In the genomic region with DNA sequence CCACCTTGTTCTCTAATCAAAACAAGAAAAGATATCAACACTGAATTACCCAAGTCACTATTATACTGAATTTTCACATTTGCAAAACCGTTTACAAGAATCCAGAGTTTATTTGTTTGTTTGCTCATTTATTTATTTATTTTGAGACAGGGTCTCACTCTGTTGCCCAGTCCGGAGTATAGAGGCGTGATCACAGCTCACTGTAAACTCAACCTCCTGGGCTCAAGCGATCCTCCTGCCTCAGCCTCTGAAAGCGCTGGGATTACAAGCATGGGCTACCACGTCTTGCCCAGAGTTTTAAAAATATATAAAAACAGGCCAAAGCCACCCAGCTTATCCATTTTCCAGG, we compare ENCODE assay signal across 12 cellular contexts. TPM values are rescaled to one million over a fixed set of nuclear protein-coding genes. Genes with fewer than 3 reads are reported as not detected.
DNase-seq lines count a peak whose midpoint lies in the region; ATAC-seq and TF ChIP-seq lines count a peak whose summit lies in the region.
"Had no signal": no experiment of that assay in that cellular context is flagged by ENCODE, and none has a peak within 500 bp of the region (broad histone marks: within the 10 kb centered on the region; RNA-seq: fewer than 3 reads in every experiment).

No MANE protein-coding gene starts in this region.

- no peaks in the 10 kb centered on the region for H3K9me3 ChIP-seq in mammary epithelial cell (replicated peaks; ENCODE audit: insufficient read depth, low read length)
- H3K9me3 ChIP-seq in transverse colon = no peaks in the 10 kb centered on the region
- no peaks in the 10 kb centered on the region for H3K9me3 ChIP-seq in CD4-positive, alpha-beta T cell (ENCODE audit: control insufficient read depth, low read length)
- H3K9me3 ChIP-seq: A549 had no signal

- no peaks in the 10 kb centered on the region for H3K36me3 ChIP-seq in mammary epithelial cell (ENCODE audit: insufficient read depth, low read length)
- H3K36me3 ChIP-seq in transverse colon = no peaks in the 10 kb centered on the region

- TF ChIP-seq CTCF in mammary epithelial cell (conservative IDR thresholded peaks at IDR 0.05 in 1 of 2, IDR thresholded peaks at IDR 0.05 in 1 of 2; ENCODE audit: extremely low read depth in 1 of 2, insufficient read depth in 1 of 2, low read depth in 1 of 2, low read length in 2 of 2) (no peak), natural killer cell (IDR thresholded peaks at IDR 0.05) (no peak), transverse colon (IDR thresholded peaks at IDR 0.05) (no peak)
- TF ChIP-seq CTCF in CD4-positive, alpha-beta T cell (IDR thresholded peaks at IDR 0.05) = no peak

- no peak overlapping the region for H3K9ac ChIP-seq in mammary epithelial cell (ENCODE audit: insufficient read depth, low read length)

- no peak for DNase-seq in activated CD4-positive, alpha-beta T cell treated with anti-CD3 and anti-CD28 coated beads, Interleukin-2, amount 10 ng/mL, durations not matched to agents 7 days and 5 days
- DNase-seq in activated CD4-positive, alpha-beta T cell treated with anti-CD3 and anti-CD28 coated beads for 48 hours = no peak
- DNase-seq in mammary epithelial cell = no peak
- no peak for DNase-seq in natural killer cell
- no peak for DNase-seq in transverse colon
- DNase-seq in SHP77 (lab: John Stamatoyannopoulos, UW) = no peak
- DNase-seq in CD4-positive, alpha-beta T cell = no peak
- DNase-seq in activated gamma-delta T cell (lab: John Stamatoyannopoulos, UW) = no peak
- DNase-seq: NCI-H2107; stimulated activated CD4-positive, alpha-beta T cell treated with anti-CD3 and anti-CD28 coated beads, Interleukin-12 subunit alpha, Interleukin-12 subunit beta, amount 100 ng/mL, for 4 hours had no signal

- H3K4me1 Mint-ChIP-seq in activated CD4-positive, alpha-beta T cell treated with anti-CD3 and anti-CD28 coated beads, Interleukin-2, amount 10 ng/mL, durations not matched to agents 7 days and 5 days = peaks cover 34% of the 10 kb centered on the region
- peaks cover 41 to 42% of the 10 kb centered on the region in 2 donors for H3K4me1 Mint-ChIP-seq in natural killer cell
- H3K4me1 Mint-ChIP-seq in CD4-positive, alpha-beta T cell (ENCODE audit: low read depth) = peaks cover 39% of the 10 kb centered on the region

- TF ChIP-seq POLR2A in transverse colon (IDR thresholded peaks at IDR 0.05) = no peak

- H3K27me3 ChIP-seq in mammary epithelial cell (ENCODE audit: insufficient read depth, low read length) (no peaks in the 10 kb centered on the region), transverse colon (no peaks in the 10 kb centered on the region)
- no peaks in the 10 kb centered on the region for H3K27me3 ChIP-seq in CD4-positive, alpha-beta T cell (ENCODE audit: control insufficient read depth, insufficient read depth, low read length)

- no TSS peak for BruUV-seq in mammary epithelial cell (replicated peaks; lab: Mats Ljungman, UMichigan)

- no peaks in the 10 kb centered on the region for H4K20me1 ChIP-seq in mammary epithelial cell (ENCODE audit: insufficient read depth, low read length)

- TF ChIP-seq EP300 in transverse colon (IDR thresholded peaks at IDR 0.05; ENCODE audit: low read depth) = no peak

- dilution Hi-C loops in mammary epithelial cell (cut with HindIII; ENCODE audit: low sequenced_read_pairs) = no loop called here

- H3K4me2 ChIP-seq in mammary epithelial cell (ENCODE audit: insufficient read depth, low read depth, low read length) = peak overlapping the region; percentile 25

- H2AFZ ChIP-seq in mammary epithelial cell (ENCODE audit: low read depth, low read length) = peak overlapping the region; percentile 68

- H3K36me3 Mint-ChIP-seq in activated CD4-positive, alpha-beta T cell treated with anti-CD3 and anti-CD28 coated beads, Interleukin-2, amount 10 ng/mL, durations not matched to agents 7 days and 5 days (ENCODE audit: low read depth) = peaks cover 17% of the 10 kb centered on the region
- no peaks in the 10 kb centered on the region for H3K36me3 Mint-ChIP-seq in natural killer cell
- H3K36me3 Mint-ChIP-seq in CD4-positive, alpha-beta T cell (ENCODE audit: low read depth) = peaks cover 9% of the 10 kb centered on the region

- peaks cover 88% of the 10 kb centered on the region for H3K79me2 ChIP-seq in mammary epithelial cell (ENCODE audit: insufficient read depth, low read length)

- no peak overlapping the region for H3K4me3 Mint-ChIP-seq in activated CD4-positive, alpha-beta T cell treated with anti-CD3 and anti-CD28 coated beads, Interleukin-2, amount 10 ng/mL, durations not matched to agents 7 days and 5 days
- no peak overlapping the region for H3K4me3 Mint-ChIP-seq in natural killer cell
- no peak overlapping the region for H3K4me3 Mint-ChIP-seq in CD4-positive, alpha-beta T cell
- H3K4me3 Mint-ChIP-seq: memory B cell had no signal

- H3K27ac ChIP-seq in mammary epithelial cell (ENCODE audit: insufficient read depth, low read depth, low read length) (peak overlapping the region; percentile 42), transverse colon (peak overlapping the region; percentile 80 to 99 (median 94))
- H3K27ac ChIP-seq in CD4-positive, alpha-beta T cell (ENCODE audit: low read depth, low read length) = no peak overlapping the region

- POLR2A ChIA-PET in activated CD4-positive, alpha-beta T cell treated with anti-CD3 and anti-CD28 coated beads, Interleukin-2, amount 10 ng/mL, durations not matched to agents 7 days and 5 days (lab: Charles Lee) = no interaction called here
- POLR2A ChIA-PET in CD4-positive, alpha-beta T cell (lab: Charles Lee) = no interaction called here

- H3K27me3 Mint-ChIP-seq in activated CD4-positive, alpha-beta T cell treated with anti-CD3 and anti-CD28 coated beads, Interleukin-2, amount 10 ng/mL, durations not matched to agents 7 days and 5 days = no peaks in the 10 kb centered on the region
- no peaks in the 10 kb centered on the region for H3K27me3 Mint-ChIP-seq in natural killer cell (ENCODE audit: low read depth in 2 of 2)
- H3K27me3 Mint-ChIP-seq in CD4-positive, alpha-beta T cell = no peaks in the 10 kb centered on the region
- H3K27me3 Mint-ChIP-seq: memory B cell had no signal

- CTCF ChIA-PET in activated CD4-positive, alpha-beta T cell treated with anti-CD3 and anti-CD28 coated beads, Interleukin-2, amount 10 ng/mL, durations not matched to agents 7 days and 5 days (lab: Charles Lee) = interaction anchor here (3.4 kb wide), 1 partner anchor 9 kb away, joined by 17 read pairs; a partner anchor contains a TSS
- CTCF ChIA-PET in mammary epithelial cell (lab: Charles Lee; ENCODE audit: low non-redundant PET) = no interaction called here
- CTCF ChIA-PET in CD4-positive, alpha-beta T cell (lab: Charles Lee) = no interaction called here

- peak overlapping the region; percentile 22 for H3K27ac Mint-ChIP-seq in activated CD4-positive, alpha-beta T cell treated with anti-CD3 and anti-CD28 coated beads, Interleukin-2, amount 10 ng/mL, durations not matched to agents 7 days and 5 days
- H3K27ac Mint-ChIP-seq in natural killer cell = peak overlapping the region; percentile 7 to 51
- H3K27ac Mint-ChIP-seq in CD4-positive, alpha-beta T cell = no peak overlapping the region
- H3K27ac Mint-ChIP-seq: memory B cell had no signal

- no peak overlapping the region for H3K4me3 ChIP-seq in mammary epithelial cell (replicated peaks in 1 of 3; ENCODE audit: insufficient read depth in 1 of 3, low read depth in 2 of 3, low read length in 3 of 3)
- H3K4me3 ChIP-seq in transverse colon = no peak overlapping the region
- H3K4me3 ChIP-seq: A549 had no signal

- in situ Hi-C loops in mammary epithelial cell (cut with MboI; ENCODE audit: low sequenced_read_pairs in 2 of 2) = no loop called here
- in situ Hi-C loops in transverse colon (cut with MboI; ENCODE audit: low pct_ligation_motif_present in 1 of 4, low pct_unique_long_range_greater_than_20kb in 1 of 4, low sequenced_read_pairs in 3 of 4) = loop anchor here in 1 of 4 donors (10.0 kb wide), 1 partner anchor 59 kb away; no protein-coding TSS in a partner anchor

- WGBS in mammary epithelial cell (ENCODE audit: low coverage, missing lambda C conversion rate) = 93% methylated on average over 6 of the region's 6 CpGs
- 87 to 97% methylated on average over 6 of the region's 6 CpGs for WGBS in transverse colon (ENCODE audit: low coverage in 1 of 2), 2 donors

- intact Hi-C loops in mammary epithelial cell (cut with micrococcal nuclease) = no loop called here
- intact Hi-C loops in natural killer cell (cut with micrococcal nuclease) = no loop called here
- intact Hi-C loops in transverse colon (cut with DNase I; ENCODE audit: low total_unique reads) = loop anchor here (5.0 kb wide), 1 partner anchor 36 kb away; no protein-coding TSS in a partner anchor
- intact Hi-C loops in CD4-positive, alpha-beta T cell (cut with DNase I, micrococcal nuclease) = no loop called here

- H3K4me1 ChIP-seq in mammary epithelial cell (ENCODE audit: insufficient read depth, low read length) = peaks cover 40% of the 10 kb centered on the region
- H3K4me1 ChIP-seq in transverse colon = peaks cover 26 to 87% (median 51%) of the 10 kb centered on the region in 4 donors

- peaks cover 2% of the 10 kb centered on the region for H3K9me3 Mint-ChIP-seq in activated CD4-positive, alpha-beta T cell treated with anti-CD3 and anti-CD28 coated beads, Interleukin-2, amount 10 ng/mL, durations not matched to agents 7 days and 5 days
- H3K9me3 Mint-ChIP-seq in natural killer cell = no peaks in the 10 kb centered on the region
- H3K9me3 Mint-ChIP-seq in CD4-positive, alpha-beta T cell = no peaks in the 10 kb centered on the region
- H3K9me3 Mint-ChIP-seq: memory B cell had no signal

- ATAC-seq in natural killer cell = no peak
- ATAC-seq in CD4-positive, alpha-beta T cell (ENCODE audit: poor library complexity) = no peak

RNA-seq across cellular contexts. Expression of a gene that starts 8.5 kb away (rescaled TPM):
- total RNA-seq in activated CD4-positive, alpha-beta T cell treated with anti-CD3 and anti-CD28 coated beads, Interleukin-2, amount 10 ng/mL, durations not matched to agents 7 days and 5 days = 10 to 100 TPM; 23.1 to 25.7 TPM
- total RNA-seq in mammary epithelial cell (10 to 100 TPM; 26.3 to 63.5 TPM), natural killer cell (10 to 100 TPM; 45.9 to 54.6 (median 52.5) TPM), transverse colon (10 to 100 TPM; 16.4 to 37.0 (median 19.9) TPM)
- polyA plus RNA-seq in mammary epithelial cell = 22.4 TPM
- 47.2 TPM for polyA minus RNA-seq in mammary epithelial cell
- 10 to 100 TPM; 11.7 to 12.9 TPM for total RNA-seq in CD4-positive, alpha-beta T cell
